In genomic region chr22:50242406-50242949, GRCh38 we compare ENCODE assay signal across 8 cellular contexts. TPM values are rescaled to one million over a fixed set of nuclear protein-coding genes. Genes with fewer than 3 reads are reported as not detected.
DNase-seq lines count a peak whose midpoint lies in the region; ATAC-seq and TF ChIP-seq lines count a peak whose summit lies in the region.

No MANE protein-coding gene starts in this region.

- H3K9me3 ChIP-seq in left ventricle myocardium inferior (replicated peaks) (no peaks in the 10 kb centered on the region), lower lobe of right lung (no peaks in the 10 kb centered on the region), body of pancreas (no peaks in the 10 kb centered on the region)

- no peak for DNase-seq in left ventricle myocardium inferior
- DNase-seq in left ventricle myocardium superior = no peak
- DNase-seq in activated naive CD8-positive, alpha-beta T cell treated with anti-CD3 and anti-CD28 coated beads, Interleukin-2, amount 10 ng/mL, durations not matched to agents 7 days and 5 days = no peak
- no peak for DNase-seq in lower lobe of right lung
- DNase-seq in iPS-NIHi7 (ENCODE audit: extremely low spot score) = no peak
- DNase-seq in body of pancreas = no peak

- ATAC-seq in left ventricle myocardium superior (no peak), lower lobe of right lung (no peak), HG02610 (IDR thresholded peaks at IDR 0.05; ENCODE audit: unreplicated experiment) (no peak), GM21360 (IDR thresholded peaks at IDR 0.05; ENCODE audit: unreplicated experiment) (no peak), body of pancreas (no peak)
- ATAC-seq in activated naive CD8-positive, alpha-beta T cell treated with anti-CD3 and anti-CD28 coated beads, Interleukin-2, amount 10 ng/mL, durations not matched to agents 7 days and 5 days (ENCODE audit: low read depth) = no peak

- no peak for TF ChIP-seq CTCF in left ventricle myocardium inferior (IDR thresholded peaks at IDR 0.05; ENCODE audit: borderline replicate concordance)
- TF ChIP-seq CTCF in lower lobe of right lung (IDR thresholded peaks at IDR 0.05) = no peak
- TF ChIP-seq CTCF in body of pancreas (IDR thresholded peaks at IDR 0.05) = no peak

- H3K9me3 Mint-ChIP-seq in activated naive CD8-positive, alpha-beta T cell treated with anti-CD3 and anti-CD28 coated beads, Interleukin-2, amount 10 ng/mL, durations not matched to agents 7 days and 5 days = no peaks in the 10 kb centered on the region

- H3K36me3 Mint-ChIP-seq in activated naive CD8-positive, alpha-beta T cell treated with anti-CD3 and anti-CD28 coated beads, Interleukin-2, amount 10 ng/mL, durations not matched to agents 7 days and 5 days = peaks cover 3% of the 10 kb centered on the region

- H3K27me3 Mint-ChIP-seq in activated naive CD8-positive, alpha-beta T cell treated with anti-CD3 and anti-CD28 coated beads, Interleukin-2, amount 10 ng/mL, durations not matched to agents 7 days and 5 days = no peaks in the 10 kb centered on the region

- TF ChIP-seq POLR2A in body of pancreas (IDR thresholded peaks at IDR 0.05) = no peak

- peak overlapping the region; percentile 96 for H3K4me3 ChIP-seq in left ventricle myocardium inferior
- H3K4me3 ChIP-seq in lower lobe of right lung = peak overlapping the region; percentile 82
- H3K4me3 ChIP-seq in body of pancreas = peak overlapping the region in 1 of 2 donors; percentile 93

- H3K27me3 ChIP-seq in left ventricle myocardium inferior (ENCODE audit: low read depth) = no peaks in the 10 kb centered on the region
- no peaks in the 10 kb centered on the region for H3K27me3 ChIP-seq in lower lobe of right lung (ENCODE audit: low read depth)
- H3K27me3 ChIP-seq in body of pancreas = no peaks in the 10 kb centered on the region

- peak overlapping the region; percentile 34 for H3K27ac Mint-ChIP-seq in activated naive CD8-positive, alpha-beta T cell treated with anti-CD3 and anti-CD28 coated beads, Interleukin-2, amount 10 ng/mL, durations not matched to agents 7 days and 5 days

- H3K27ac ChIP-seq in left ventricle myocardium inferior (replicated peaks) = no peak overlapping the region
- H3K27ac ChIP-seq in lower lobe of right lung = no peak overlapping the region
- H3K27ac ChIP-seq in body of pancreas = no peak overlapping the region

- peaks cover 39% of the 10 kb centered on the region for H3K36me3 ChIP-seq in left ventricle myocardium inferior
- peaks cover 43% of the 10 kb centered on the region for H3K36me3 ChIP-seq in lower lobe of right lung
- H3K36me3 ChIP-seq in body of pancreas (replicated peaks in 1 of 2; ENCODE audit: insufficient read depth in 1 of 2, low read depth in 2 of 2) = no peaks in the 10 kb centered on the region

- 50% methylated on average over 13 to 14 of the region's 14 CpGs for WGBS in body of pancreas, 2 donors

- POLR2A ChIA-PET in activated naive CD8-positive, alpha-beta T cell treated with anti-CD3 and anti-CD28 coated beads, Interleukin-2, amount 10 ng/mL, durations not matched to agents 7 days and 5 days (lab: Charles Lee) = interaction anchor here (0.6 to 2.9 kb wide), 5 partner anchors 8 to 378 kb away, joined by 3 to 14 read pairs (median 5); partner anchors contain the start of genes HDAC10 and SCO2

- H3K4me1 Mint-ChIP-seq in activated naive CD8-positive, alpha-beta T cell treated with anti-CD3 and anti-CD28 coated beads, Interleukin-2, amount 10 ng/mL, durations not matched to agents 7 days and 5 days = peaks cover 24% of the 10 kb centered on the region

- intact Hi-C loops in left ventricle myocardium inferior (cut with micrococcal nuclease) (no loop called here), left ventricle myocardium superior (cut with micrococcal nuclease) (loop anchor here (10.0 kb wide), 1 partner anchor 102 kb away; the partner anchor contains the start of gene PPP6R2), lower lobe of right lung (cut with DNase I) (no loop called here), body of pancreas (cut with DNase I) (loop anchor here (10.0 kb wide), 1 partner anchor 262 kb away; the partner anchor contains the start of genes LMF2 and NCAPH2)

- H3K4me1 ChIP-seq in left ventricle myocardium inferior = peaks cover 62% of the 10 kb centered on the region
- H3K4me1 ChIP-seq in lower lobe of right lung = peaks cover 53% of the 10 kb centered on the region
- H3K4me1 ChIP-seq in body of pancreas = peaks cover 39% of the 10 kb centered on the region

- H3K4me3 Mint-ChIP-seq in activated naive CD8-positive, alpha-beta T cell treated with anti-CD3 and anti-CD28 coated beads, Interleukin-2, amount 10 ng/mL, durations not matched to agents 7 days and 5 days = peak overlapping the region; percentile 99

RNA-seq across cellular contexts. Expression of gene TUBGCP6, which starts 2.3 kb away (rescaled TPM):
- total RNA-seq in left ventricle myocardium inferior (18.3 TPM), left ventricle myocardium superior (18.4 TPM), lower lobe of right lung (48.5 TPM), body of pancreas (100 to 1,000 TPM in 1 of 2 donors, 10 to 100 TPM in 1; 61.2 to 121 TPM)
- total RNA-seq in activated naive CD8-positive, alpha-beta T cell treated with anti-CD3 and anti-CD28 coated beads, Interleukin-2, amount 10 ng/mL, durations not matched to agents 7 days and 5 days = 10 to 100 TPM; 92.2 to 94.5 TPM

RNA-seq across cellular contexts. Expression of gene HDAC10, which starts 8.6 kb away (rescaled TPM):
- total RNA-seq in left ventricle myocardium inferior (13.6 TPM), left ventricle myocardium superior (12.7 TPM), lower lobe of right lung (47.9 TPM), body of pancreas (100 to 1,000 TPM in 1 of 2 donors, 10 to 100 TPM in 1; 31.9 to 128 TPM)
- total RNA-seq in activated naive CD8-positive, alpha-beta T cell treated with anti-CD3 and anti-CD28 coated beads, Interleukin-2, amount 10 ng/mL, durations not matched to agents 7 days and 5 days = 100 to 1,000 TPM in 1 of 2 experiments, 10 to 100 TPM in 1; 99.1 to 111 TPM

RNA-seq across cellular contexts. Expression of gene MAPK12, which starts 19.0 kb away (rescaled TPM):
- 17.2 TPM for total RNA-seq in left ventricle myocardium inferior
- 15.8 TPM for total RNA-seq in left ventricle myocardium superior
- 1 to 10 TPM; 3.1 to 3.6 TPM for total RNA-seq in activated naive CD8-positive, alpha-beta T cell treated with anti-CD3 and anti-CD28 coated beads, Interleukin-2, amount 10 ng/mL, durations not matched to agents 7 days and 5 days
- total RNA-seq in lower lobe of right lung = 11.9 TPM
- 1 to 10 TPM; 3.9 to 4.6 TPM for total RNA-seq in body of pancreas

RNA-seq across cellular contexts. Expression of gene MAPK11, which starts 27.7 kb away (rescaled TPM):
- total RNA-seq in left ventricle myocardium inferior (7.8 TPM), left ventricle myocardium superior (9.1 TPM), lower lobe of right lung (13.1 TPM), body of pancreas (1 to 10 TPM; 3.0 to 3.6 TPM)
- total RNA-seq in activated naive CD8-positive, alpha-beta T cell treated with anti-CD3 and anti-CD28 coated beads, Interleukin-2, amount 10 ng/mL, durations not matched to agents 7 days and 5 days = 1 to 10 TPM; 7.9 to 8.5 TPM

RNA-seq across cellular contexts. Expression of gene SELENOO, which starts 41.7 kb away (rescaled TPM):
- total RNA-seq in left ventricle myocardium inferior (15.0 TPM), left ventricle myocardium superior (14.5 TPM), lower lobe of right lung (18.7 TPM), body of pancreas (10 to 100 TPM; 23.6 to 57.4 TPM)
- total RNA-seq in activated naive CD8-positive, alpha-beta T cell treated with anti-CD3 and anti-CD28 coated beads, Interleukin-2, amount 10 ng/mL, durations not matched to agents 7 days and 5 days = 10 to 100 TPM; 27.9 to 33.3 TPM

Comparison
In these comparisons a context has a peak if more than half of its experiments do, and no peak if none do; other contexts are left out.
1. intact Hi-C loops: an anchor here in left ventricle myocardium superior (10.0 kb wide) and body of pancreas (10.0 kb wide); none called in left ventricle myocardium inferior and lower lobe of right lung.